In genomic region chr5:104551628-104552027, GRCh38 we compare ENCODE assay signal across 6 cellular contexts.
"Had no signal": no experiment of that assay in that cellular context is flagged by ENCODE, and none has a peak within 500 bp of the region (broad histone marks: within the 10 kb centered on the region; RNA-seq: fewer than 3 reads in every experiment).

No MANE protein-coding gene starts in this region.

- DNase-seq: GM23248, GOT3, H7, KG1 had no signal

- FAIRE-seq: HepG2, K562 had no signal
